ENCODE assay signal across 1 cellular context in genomic region chr14:64387738-64388532, GRCh38.
TF ChIP-seq lines count a peak whose summit lies in the region.

TSS of gene MTHFD1 (plus strand) at chr14:64388353. CDS start at chr14:64388428, 75 bp downstream.

TF ChIP-seq in HEK293, 187 proteins besides CTCF, POLR2A, EP300 and RAD21 (continued from another document and continues in another):
- TF ChIP-seq ZNF10 (tag by site-specific recombination; IDR thresholded peaks at IDR 0.05), result no peak
- TF ChIP-seq, protein P1, sequence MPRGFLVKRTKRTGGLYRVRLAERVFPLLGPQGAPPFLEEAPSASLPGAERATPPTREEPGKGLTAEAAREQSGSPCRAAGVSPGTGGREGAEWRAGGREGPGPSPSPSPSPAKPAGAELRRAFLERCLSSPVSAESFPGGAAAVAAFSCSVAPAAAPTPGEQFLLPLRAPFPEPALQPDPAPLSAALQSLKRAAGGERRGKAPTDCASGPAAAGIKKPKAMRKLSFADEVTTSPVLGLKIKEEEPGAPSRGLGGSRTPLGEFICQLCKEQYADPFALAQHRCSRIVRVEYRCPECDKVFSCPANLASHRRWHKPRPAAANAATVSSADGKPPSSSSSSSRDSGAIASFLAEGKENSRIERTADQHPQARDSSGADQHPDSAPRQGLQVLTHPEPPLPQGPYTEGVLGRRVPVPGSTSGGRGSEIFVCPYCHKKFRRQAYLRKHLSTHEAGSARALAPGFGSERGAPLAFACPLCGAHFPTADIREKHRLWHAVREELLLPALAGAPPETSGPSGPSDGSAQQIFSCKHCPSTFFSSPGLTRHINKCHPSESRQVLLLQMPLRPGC (tag by site-specific recombination; IDR thresholded peaks at IDR 0.05), result peak; percentile 63; the same call in 1 of the 2 replicates
- no peak for TF ChIP-seq ZNF132 (tag by site-specific recombination; IDR thresholded peaks at IDR 0.05; ENCODE audit: borderline replicate concordance)
- TF ChIP-seq ZNF146 (tag by site-specific recombination; IDR thresholded peaks at IDR 0.05), result no peak
- TF ChIP-seq ZNF138 (tag by site-specific recombination; IDR thresholded peaks at IDR 0.05; ENCODE audit: borderline replicate concordance), result no peak
- no peak for TF ChIP-seq ZNF670 (tag by site-specific recombination; IDR thresholded peaks at IDR 0.05; ENCODE audit: low read depth)
- 0 out of 2 replicates have a peak, but pooled peaks have one; percentile 23 for TF ChIP-seq ZNF2 (tag by site-specific recombination; IDR thresholded peaks at IDR 0.05)
- TF ChIP-seq, protein P2, sequence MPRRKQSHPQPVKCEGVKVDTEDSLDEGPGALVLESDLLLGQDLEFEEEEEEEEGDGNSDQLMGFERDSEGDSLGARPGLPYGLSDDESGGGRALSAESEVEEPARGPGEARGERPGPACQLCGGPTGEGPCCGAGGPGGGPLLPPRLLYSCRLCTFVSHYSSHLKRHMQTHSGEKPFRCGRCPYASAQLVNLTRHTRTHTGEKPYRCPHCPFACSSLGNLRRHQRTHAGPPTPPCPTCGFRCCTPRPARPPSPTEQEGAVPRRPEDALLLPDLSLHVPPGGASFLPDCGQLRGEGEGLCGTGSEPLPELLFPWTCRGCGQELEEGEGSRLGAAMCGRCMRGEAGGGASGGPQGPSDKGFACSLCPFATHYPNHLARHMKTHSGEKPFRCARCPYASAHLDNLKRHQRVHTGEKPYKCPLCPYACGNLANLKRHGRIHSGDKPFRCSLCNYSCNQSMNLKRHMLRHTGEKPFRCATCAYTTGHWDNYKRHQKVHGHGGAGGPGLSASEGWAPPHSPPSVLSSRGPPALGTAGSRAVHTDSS (tag by site-specific recombination; IDR thresholded peaks at IDR 0.05), result no peak
- TF ChIP-seq ZNF366 (tag by site-specific recombination; conservative IDR thresholded peaks at IDR 0.05), result peak; percentile 94
- TF ChIP-seq ZNF394 (tag by site-specific recombination; IDR thresholded peaks at IDR 0.05; ENCODE audit: borderline replicate concordance), result peak; percentile 54
- peak; percentile 35 for TF ChIP-seq ZNF501 (tag by site-specific recombination; IDR thresholded peaks at IDR 0.05)
- no peak for TF ChIP-seq ZNF558 (tag by site-specific recombination; IDR thresholded peaks at IDR 0.05)
- TF ChIP-seq SP2 (tag by site-specific recombination; IDR thresholded peaks at IDR 0.05), result peak; percentile 94
- 0 out of 2 replicates have a peak, but pooled peaks have one; percentile 67 for TF ChIP-seq ZBTB6 (tag by site-specific recombination; IDR thresholded peaks at IDR 0.05)
- peak; percentile 91 for TF ChIP-seq SP3 (tag by site-specific recombination; IDR thresholded peaks at IDR 0.05)
- peak; percentile 22; the same call in 1 of the 2 replicates for TF ChIP-seq SP7 (tag by site-specific recombination; IDR thresholded peaks at IDR 0.05)
- peak; percentile 56 for TF ChIP-seq ZFHX2 (tag by site-specific recombination; conservative IDR thresholded peaks at IDR 0.05)
- peak; percentile 56; the same call in 1 of the 2 replicates for TF ChIP-seq OSR2 (tag by site-specific recombination; IDR thresholded peaks at IDR 0.05)
- TF ChIP-seq ZXDB (tag by site-specific recombination; IDR thresholded peaks at IDR 0.05), result peak; percentile 91
- TF ChIP-seq ZBTB7A (tag by site-specific recombination; IDR thresholded peaks at IDR 0.05; ENCODE audit: low read depth), result no peak
- TF ChIP-seq REST (tag by site-specific recombination; IDR thresholded peaks at IDR 0.05), result no peak
- no peak for TF ChIP-seq YY1 (tag by site-specific recombination; IDR thresholded peaks at IDR 0.05)
- peak; percentile 25 for TF ChIP-seq SETDB1 (IDR thresholded peaks at IDR 0.05; ENCODE audit: insufficient read length, low read length)
- no peak for TF ChIP-seq ZNF530 (tag by site-specific recombination; IDR thresholded peaks at IDR 0.05; ENCODE audit: low read depth)
- no peak for TF ChIP-seq ZNF214 (tag by site-specific recombination; IDR thresholded peaks at IDR 0.05; ENCODE audit: borderline replicate concordance)
- TF ChIP-seq ZNF211 (tag by site-specific recombination; IDR thresholded peaks at IDR 0.05; ENCODE audit: low read depth), result no peak
- peak; percentile 64 for TF ChIP-seq ZBTB8A (tag by site-specific recombination; IDR thresholded peaks at IDR 0.05)
- TF ChIP-seq, protein P3, sequence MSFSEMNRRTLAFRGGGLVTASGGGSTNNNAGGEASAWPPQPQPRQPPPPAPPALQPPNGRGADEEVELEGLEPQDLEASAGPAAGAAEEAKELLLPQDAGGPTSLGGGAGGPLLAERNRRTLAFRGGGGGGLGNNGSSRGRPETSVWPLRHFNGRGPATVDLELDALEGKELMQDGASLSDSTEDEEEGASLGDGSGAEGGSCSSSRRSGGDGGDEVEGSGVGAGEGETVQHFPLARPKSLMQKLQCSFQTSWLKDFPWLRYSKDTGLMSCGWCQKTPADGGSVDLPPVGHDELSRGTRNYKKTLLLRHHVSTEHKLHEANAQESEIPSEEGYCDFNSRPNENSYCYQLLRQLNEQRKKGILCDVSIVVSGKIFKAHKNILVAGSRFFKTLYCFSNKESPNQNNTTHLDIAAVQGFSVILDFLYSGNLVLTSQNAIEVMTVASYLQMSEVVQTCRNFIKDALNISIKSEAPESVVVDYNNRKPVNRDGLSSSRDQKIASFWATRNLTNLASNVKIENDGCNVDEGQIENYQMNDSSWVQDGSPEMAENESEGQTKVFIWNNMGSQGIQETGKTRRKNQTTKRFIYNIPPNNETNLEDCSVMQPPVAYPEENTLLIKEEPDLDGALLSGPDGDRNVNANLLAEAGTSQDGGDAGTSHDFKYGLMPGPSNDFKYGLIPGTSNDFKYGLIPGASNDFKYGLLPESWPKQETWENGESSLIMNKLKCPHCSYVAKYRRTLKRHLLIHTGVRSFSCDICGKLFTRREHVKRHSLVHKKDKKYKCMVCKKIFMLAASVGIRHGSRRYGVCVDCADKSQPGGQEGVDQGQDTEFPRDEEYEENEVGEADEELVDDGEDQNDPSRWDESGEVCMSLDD (tag by site-specific recombination; IDR thresholded peaks at IDR 0.05), result peak; percentile 72; the same call in 1 of the 2 replicates
- TF ChIP-seq HIC1 (tag by site-specific recombination; IDR thresholded peaks at IDR 0.05), result no peak
- TF ChIP-seq ZNF335 (tag by site-specific recombination; conservative IDR thresholded peaks at IDR 0.05), result peak; percentile 67
- TF ChIP-seq EGR2 (tag by site-specific recombination; IDR thresholded peaks at IDR 0.05; ENCODE audit: low read depth), result 0 out of 2 replicates have a peak, but pooled peaks have one; percentile 12
- no peak for TF ChIP-seq ZNF37A (tag by site-specific recombination; IDR thresholded peaks at IDR 0.05)
- TF ChIP-seq ZNF48 (tag by site-specific recombination; IDR thresholded peaks at IDR 0.05), result no peak
- TF ChIP-seq KLF16 (tag by site-specific recombination; IDR thresholded peaks at IDR 0.05), result peak; percentile 85
- no peak for TF ChIP-seq ZSCAN16 (tag by site-specific recombination; IDR thresholded peaks at IDR 0.05)
- TF ChIP-seq KLF8 (tag by site-specific recombination; IDR thresholded peaks at IDR 0.05), result peak; percentile 98
- TF ChIP-seq, protein P4, sequence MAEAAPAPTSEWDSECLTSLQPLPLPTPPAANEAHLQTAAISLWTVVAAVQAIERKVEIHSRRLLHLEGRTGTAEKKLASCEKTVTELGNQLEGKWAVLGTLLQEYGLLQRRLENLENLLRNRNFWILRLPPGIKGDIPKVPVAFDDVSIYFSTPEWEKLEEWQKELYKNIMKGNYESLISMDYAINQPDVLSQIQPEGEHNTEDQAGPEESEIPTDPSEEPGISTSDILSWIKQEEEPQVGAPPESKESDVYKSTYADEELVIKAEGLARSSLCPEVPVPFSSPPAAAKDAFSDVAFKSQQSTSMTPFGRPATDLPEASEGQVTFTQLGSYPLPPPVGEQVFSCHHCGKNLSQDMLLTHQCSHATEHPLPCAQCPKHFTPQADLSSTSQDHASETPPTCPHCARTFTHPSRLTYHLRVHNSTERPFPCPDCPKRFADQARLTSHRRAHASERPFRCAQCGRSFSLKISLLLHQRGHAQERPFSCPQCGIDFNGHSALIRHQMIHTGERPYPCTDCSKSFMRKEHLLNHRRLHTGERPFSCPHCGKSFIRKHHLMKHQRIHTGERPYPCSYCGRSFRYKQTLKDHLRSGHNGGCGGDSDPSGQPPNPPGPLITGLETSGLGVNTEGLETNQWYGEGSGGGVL (tag by site-specific recombination; IDR thresholded peaks at IDR 0.05), result peak; percentile 48
- TF ChIP-seq, protein P5, sequence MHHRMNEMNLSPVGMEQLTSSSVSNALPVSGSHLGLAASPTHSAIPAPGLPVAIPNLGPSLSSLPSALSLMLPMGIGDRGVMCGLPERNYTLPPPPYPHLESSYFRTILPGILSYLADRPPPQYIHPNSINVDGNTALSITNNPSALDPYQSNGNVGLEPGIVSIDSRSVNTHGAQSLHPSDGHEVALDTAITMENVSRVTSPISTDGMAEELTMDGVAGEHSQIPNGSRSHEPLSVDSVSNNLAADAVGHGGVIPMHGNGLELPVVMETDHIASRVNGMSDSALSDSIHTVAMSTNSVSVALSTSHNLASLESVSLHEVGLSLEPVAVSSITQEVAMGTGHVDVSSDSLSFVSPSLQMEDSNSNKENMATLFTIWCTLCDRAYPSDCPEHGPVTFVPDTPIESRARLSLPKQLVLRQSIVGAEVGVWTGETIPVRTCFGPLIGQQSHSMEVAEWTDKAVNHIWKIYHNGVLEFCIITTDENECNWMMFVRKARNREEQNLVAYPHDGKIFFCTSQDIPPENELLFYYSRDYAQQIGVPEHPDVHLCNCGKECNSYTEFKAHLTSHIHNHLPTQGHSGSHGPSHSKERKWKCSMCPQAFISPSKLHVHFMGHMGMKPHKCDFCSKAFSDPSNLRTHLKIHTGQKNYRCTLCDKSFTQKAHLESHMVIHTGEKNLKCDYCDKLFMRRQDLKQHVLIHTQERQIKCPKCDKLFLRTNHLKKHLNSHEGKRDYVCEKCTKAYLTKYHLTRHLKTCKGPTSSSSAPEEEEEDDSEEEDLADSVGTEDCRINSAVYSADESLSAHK (tag by site-specific recombination; IDR thresholded peaks at IDR 0.05), result no peak
- no peak for TF ChIP-seq ZNF473 (tag by site-specific recombination; IDR thresholded peaks at IDR 0.05)
- TF ChIP-seq ZBTB17 (tag by site-specific recombination; IDR thresholded peaks at IDR 0.05), result no peak; the same call in 1 of the 2 replicates
- TF ChIP-seq, protein P6, sequence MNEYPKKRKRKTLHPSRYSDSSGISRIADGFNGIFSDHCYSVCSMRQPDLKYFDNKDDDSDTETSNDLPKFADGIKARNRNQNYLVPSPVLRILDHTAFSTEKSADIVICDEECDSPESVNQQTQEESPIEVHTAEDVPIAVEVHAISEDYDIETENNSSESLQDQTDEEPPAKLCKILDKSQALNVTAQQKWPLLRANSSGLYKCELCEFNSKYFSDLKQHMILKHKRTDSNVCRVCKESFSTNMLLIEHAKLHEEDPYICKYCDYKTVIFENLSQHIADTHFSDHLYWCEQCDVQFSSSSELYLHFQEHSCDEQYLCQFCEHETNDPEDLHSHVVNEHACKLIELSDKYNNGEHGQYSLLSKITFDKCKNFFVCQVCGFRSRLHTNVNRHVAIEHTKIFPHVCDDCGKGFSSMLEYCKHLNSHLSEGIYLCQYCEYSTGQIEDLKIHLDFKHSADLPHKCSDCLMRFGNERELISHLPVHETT (tag by site-specific recombination; IDR thresholded peaks at IDR 0.05), result no peak
- TF ChIP-seq SCRT1 (tag by site-specific recombination; IDR thresholded peaks at IDR 0.05; ENCODE audit: borderline replicate concordance), result no peak; the same call in 1 of the 2 replicates
